14 cellular contexts compared by ENCODE assay signal in the genomic region with DNA sequence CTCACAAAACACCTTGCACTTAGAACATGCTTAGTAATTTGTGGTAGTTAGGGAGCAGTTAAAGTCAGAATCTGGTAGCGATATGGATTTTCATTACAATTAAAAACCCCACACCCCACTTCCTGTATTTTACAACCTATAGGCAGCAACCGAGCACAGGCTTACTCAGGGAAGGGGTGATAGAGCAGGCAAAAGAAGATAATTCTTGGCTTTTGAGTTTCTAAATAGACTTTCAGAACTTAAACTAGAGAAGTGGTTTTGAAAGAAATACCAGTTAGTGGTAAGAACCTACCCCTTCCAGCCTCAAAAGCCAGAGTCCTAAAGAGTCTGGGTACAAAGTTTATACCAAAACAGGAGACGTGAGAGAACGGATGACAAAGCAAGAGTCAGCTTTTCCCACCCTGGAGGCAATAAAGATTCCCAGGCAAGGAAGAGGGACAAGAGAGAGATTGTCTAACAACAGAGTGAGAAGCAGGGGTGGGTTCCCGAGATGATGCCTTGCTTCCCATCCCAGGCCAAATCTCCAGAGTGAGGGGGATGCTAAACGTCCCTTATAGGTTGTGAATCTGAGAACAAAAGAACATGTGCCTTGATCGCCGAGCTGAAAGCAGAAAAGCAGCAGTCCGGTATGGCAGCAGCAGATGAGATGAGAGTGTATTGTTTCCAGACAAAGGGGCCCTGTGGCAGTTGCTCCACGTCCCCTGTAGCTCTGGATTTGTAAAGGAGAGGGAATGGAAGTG. TPM values are rescaled to one million over a fixed set of nuclear protein-coding genes. Genes with fewer than 3 reads are reported as not detected.
DNase-seq lines count a peak whose midpoint lies in the region; ATAC-seq and TF ChIP-seq lines count a peak whose summit lies in the region.
"Had no signal": no experiment of that assay in that cellular context is flagged by ENCODE, and none has a peak within 500 bp of the region (broad histone marks: within the 10 kb centered on the region; RNA-seq: fewer than 3 reads in every experiment).

No MANE protein-coding gene starts in this region.

- H3K27me3 Mint-ChIP-seq in nephron progenitor cell (ENCODE audit: low read depth, poor library complexity), result peaks cover 9% of the 10 kb centered on the region

- DNase-seq in NCI-H1417 (lab: John Stamatoyannopoulos, UW), result peak in 2 of 3 experiments; percentile 36 to 72
- no peak for DNase-seq in NCI-H1417 treated with DMSO at 0.1 percent for 48 hours (lab: John Stamatoyannopoulos, UW)
- peak; percentile 61 to 72 for DNase-seq in NCI-H2081 (lab: John Stamatoyannopoulos, UW)
- no peak for DNase-seq in activated naive CD4-positive, alpha-beta T cell treated with anti-CD3 and anti-CD28 coated beads, Interleukin-2, amount 50 U/mL, for 72 hours (ENCODE audit: low spot score in 2 of 2)
- no peak for DNase-seq in nephron progenitor cell
- DNase-seq in activated effector memory CD4-positive, alpha-beta T cell treated with anti-CD3 and anti-CD28 coated beads, Interleukin-2, amount 50 U/mL, for 16 hours, result no peak
- no peak for DNase-seq in kidney tubule cell (ENCODE audit: low spot score)
- DNase-seq: left ventricle myocardium superior; SJCRH30; stimulated activated CD4-positive, alpha-beta T cell treated with anti-CD3 and anti-CD28 coated beads, Interleukin-15, amount 100 ng/mL, for 24 hours; thyroid gland had no signal

- H3K4me3 Mint-ChIP-seq in nephron progenitor cell, result no peak overlapping the region

- peak overlapping the region; percentile 72 to 75 for H3K27ac Mint-ChIP-seq in activated naive CD4-positive, alpha-beta T cell treated with anti-CD3 and anti-CD28 coated beads, Interleukin-2, amount 50 U/mL, for 72 hours
- H3K27ac Mint-ChIP-seq in nephron progenitor cell, result peak overlapping the region; percentile 12

- TF ChIP-seq CTCF in nephron progenitor cell (IDR thresholded peaks at IDR 0.05), result no peak

- peaks cover 4 to 41% of the 10 kb centered on the region in 2 donors for H3K36me3 Mint-ChIP-seq in activated naive CD4-positive, alpha-beta T cell treated with anti-CD3 and anti-CD28 coated beads, Interleukin-2, amount 50 U/mL, for 72 hours
- no peaks in the 10 kb centered on the region for H3K36me3 Mint-ChIP-seq in nephron progenitor cell (ENCODE audit: low read depth)

- peaks cover 31% of the 10 kb centered on the region for H3K4me1 Mint-ChIP-seq in nephron progenitor cell

- ATAC-seq in activated naive CD4-positive, alpha-beta T cell treated with anti-CD3 and anti-CD28 coated beads, Interleukin-2, amount 50 U/mL, for 72 hours, result peak; percentile 34 to 55
- ATAC-seq in HG02623 (IDR thresholded peaks at IDR 0.05; ENCODE audit: unreplicated experiment), result no peak
- ATAC-seq: HCT116, left ventricle myocardium superior had no signal

- peaks cover 0 to 4% of the 10 kb centered on the region in 2 donors for H3K9me3 Mint-ChIP-seq in activated naive CD4-positive, alpha-beta T cell treated with anti-CD3 and anti-CD28 coated beads, Interleukin-2, amount 50 U/mL, for 72 hours
- no peaks in the 10 kb centered on the region for H3K9me3 Mint-ChIP-seq in nephron progenitor cell

RNA-seq across cellular contexts. Expression of gene KLHL6, which starts 36.9 kb away (rescaled TPM):
- total RNA-seq in activated naive CD4-positive, alpha-beta T cell treated with anti-CD3 and anti-CD28 coated beads, Interleukin-2, amount 50 U/mL, for 72 hours, result 10 to 100 TPM; 47.0 to 72.9 TPM
- total RNA-seq: epithelial cell of proximal tubule, SJCRH30 had no signal

Comparison
In these comparisons a context has a peak if more than half of its experiments do, and no peak if none do; other contexts are left out.
1. DNase-seq: peak in NCI-H1417 (2 of 3) and NCI-H2081 (2 of 2); none in NCI-H1417 treated with DMSO at 0.1 percent for 48 hours (single experiment), activated naive CD4-positive, alpha-beta T cell treated with anti-CD3 and anti-CD28 coated beads, Interleukin-2, amount 50 U/mL, for 72 hours (0 of 2), nephron progenitor cell (single experiment), activated effector memory CD4-positive, alpha-beta T cell treated with anti-CD3 and anti-CD28 coated beads, Interleukin-2, amount 50 U/mL, for 16 hours (single experiment) and kidney tubule cell (single experiment).